ENCODE assay signal across 16 cellular contexts in genomic region chr18:7877609-7878008, GRCh38.
DNase-seq lines count a peak whose midpoint lies in the region; ATAC-seq, FAIRE-seq and TF ChIP-seq lines count a peak whose summit lies in the region.
"Had no signal": no experiment of that assay in that cellular context is flagged by ENCODE, and none has a peak within 500 bp of the region (broad histone marks: within the 10 kb centered on the region; RNA-seq: fewer than 3 reads in every experiment).

No MANE protein-coding gene starts in this region.

- H3K27ac ChIP-seq in VCaP, result peak overlapping the region; percentile 52
- H3K27ac ChIP-seq in kidney (ENCODE audit: low read depth in 2 of 2, low read length in 2 of 2), result peak overlapping the region; percentile 13 to 36
- H3K27ac ChIP-seq in gastrocnemius medialis, result peak overlapping the region; percentile 32 to 48 (median 38)
- no peak overlapping the region for H3K27ac ChIP-seq in A673 (ENCODE audit: low read depth, low read length, poor library complexity, severe bottlenecking)
- no peak overlapping the region for H3K27ac ChIP-seq in smooth muscle cell (ENCODE audit: low read depth)

- CTCF ChIA-PET in A673 (lab: Charles Lee), result no interaction called here

- H4K20me1 ChIP-seq in smooth muscle cell (ENCODE audit: low read depth), result peaks cover 28% of the 10 kb centered on the region

- in situ Hi-C loops in gastrocnemius medialis (cut with MboI; ENCODE audit: low sequenced_read_pairs in 4 of 4), result no loop called here

- peak; percentile 81 to 87 for ATAC-seq in gastrocnemius medialis

- H3K79me2 ChIP-seq in smooth muscle cell (ENCODE audit: low read depth), result peaks cover 26% of the 10 kb centered on the region

- intact Hi-C loops in kidney (cut with DNase I) (no loop called here), gastrocnemius medialis (cut with DNase I; ENCODE audit: low total_unique reads) (loop anchor here (10.0 kb wide), 1 partner anchor 267 kb away; no protein-coding TSS in a partner anchor), A673 (cut with micrococcal nuclease; ENCODE audit: unreplicated experiment) (no loop called here)

- H3K9ac ChIP-seq in kidney (ENCODE audit: low read length in 2 of 2) (no peak overlapping the region), smooth muscle cell (ENCODE audit: low read depth) (no peak overlapping the region)

- 62% methylated on average over 1 of the region's 1 CpG for WGBS in smooth muscle cell (ENCODE audit: low lambda C conversion rate)

- no peak overlapping the region for H3K4me2 ChIP-seq in smooth muscle cell

- H3K9me3 ChIP-seq in kidney (ENCODE audit: control insufficient read depth in 1 of 2, low read length in 2 of 2) (peaks cover 0 to 3% of the 10 kb centered on the region in 2 donors), gastrocnemius medialis (no peaks in the 10 kb centered on the region), A673 (ENCODE audit: low read depth, low read length, poor library complexity, severe bottlenecking) (peaks cover 10% of the 10 kb centered on the region), smooth muscle cell (replicated peaks; ENCODE audit: low read depth) (no peaks in the 10 kb centered on the region)
- H3K9me3 ChIP-seq: BE2C had no signal

- no peaks in the 10 kb centered on the region for H3F3A ChIP-seq in smooth muscle cell (ENCODE audit: low read depth)

- no peaks in the 10 kb centered on the region for H3K27me3 ChIP-seq in gastrocnemius medialis
- H3K27me3 ChIP-seq in A673 (replicated peaks; ENCODE audit: insufficient read depth, low read depth, low read length, poor library complexity), result no peaks in the 10 kb centered on the region
- H3K27me3 ChIP-seq in smooth muscle cell (ENCODE audit: low read depth), result no peaks in the 10 kb centered on the region
- H3K27me3 ChIP-seq: BE2C had no signal

- no TSS peak for BruUV-seq in A673 (replicated peaks; lab: Mats Ljungman, UMichigan)

- TF ChIP-seq POLR2A in gastrocnemius medialis (IDR thresholded peaks at IDR 0.05), result no peak

- H3K4me1 ChIP-seq in kidney (ENCODE audit: control insufficient read depth in 1 of 2, insufficient read depth in 1 of 2, low read depth in 1 of 2, low read length in 2 of 2) (peaks cover 0 to 15% of the 10 kb centered on the region in 2 donors), gastrocnemius medialis (peaks cover 46% of the 10 kb centered on the region in 2 donors), A673 (ENCODE audit: insufficient read depth, low read length, poor library complexity, severe bottlenecking) (no peaks in the 10 kb centered on the region), smooth muscle cell (ENCODE audit: low read depth) (peaks cover 11% of the 10 kb centered on the region)
- H3K4me1 ChIP-seq: BE2C had no signal

- DNase-seq in HCEC 1CT, result peak; percentile 6
- no peak for DNase-seq in kidney
- DNase-seq in gastrocnemius medialis, result no peak
- no peak for DNase-seq in A673 (ENCODE audit: low spot score)
- DNase-seq in smooth muscle cell (lab: John Stamatoyannopoulos, UW; ENCODE audit: unreplicated experiment), result no peak
- DNase-seq in nucleus accumbens (lab: John Stamatoyannopoulos, UW), result no peak
- DNase-seq: activated CD4-positive, alpha-beta T cell treated with anti-CD3 and anti-CD28 coated beads, Interleukin-2, amount 50 U/mL, for 48 hours; BE2C; DMS 273 treated with DMSO at 0.1 percent for 48 hours; H7; NCI-H187 treated with DMSO at 0.1 percent for 48 hours; NCI-H524 treated with DMSO at 0.1 percent for 48 hours; right cardiac atrium; stimulated activated CD4-positive, alpha-beta T cell treated with anti-CD3 and anti-CD28 coated beads, Interleukin-4, amount 100 ng/mL, for 1 hour; stimulated activated CD8-positive, alpha-beta memory T cell treated with anti-CD3 and anti-CD28 coated beads, Interleukin-4, amount 100 ng/mL, for 48 hours had no signal

- peak; percentile 33 for TF ChIP-seq CTCF in VCaP (conservative IDR thresholded peaks at IDR 0.05)
- TF ChIP-seq CTCF in kidney (IDR thresholded peaks at IDR 0.05; ENCODE audit: borderline replicate concordance, extremely low read depth, insufficient read depth), result no peak
- TF ChIP-seq CTCF in gastrocnemius medialis (IDR thresholded peaks at IDR 0.05 in 4 of 5, conservative IDR thresholded peaks at IDR 0.05 in 1 of 5), result no peak
- no peak for TF ChIP-seq CTCF in A673 (conservative IDR thresholded peaks at IDR 0.05; ENCODE audit: low read depth, low read length)
- no peak for TF ChIP-seq CTCF in smooth muscle cell (IDR thresholded peaks at IDR 0.05; ENCODE audit: borderline replicate concordance, insufficient read depth, poor library complexity, severe bottlenecking)

- POLR2A ChIA-PET in A673 (lab: Charles Lee; ENCODE audit: low non-redundant PET), result no interaction called here

- H3K4me3 ChIP-seq in kidney (ENCODE audit: low read length in 2 of 2) (no peak overlapping the region), gastrocnemius medialis (no peak overlapping the region), A673 (ENCODE audit: low read depth, low read length, poor library complexity, severe bottlenecking) (no peak overlapping the region), smooth muscle cell (no peak overlapping the region)

- H3K36me3 ChIP-seq in kidney (ENCODE audit: control insufficient read depth in 1 of 2, insufficient read depth in 2 of 2, low read length in 2 of 2), result no peaks in the 10 kb centered on the region
- H3K36me3 ChIP-seq in gastrocnemius medialis, result no peaks in the 10 kb centered on the region
- H3K36me3 ChIP-seq in A673 (ENCODE audit: insufficient read depth, low read length, poor library complexity, severe bottlenecking), result no peaks in the 10 kb centered on the region
- no peaks in the 10 kb centered on the region for H3K36me3 ChIP-seq in smooth muscle cell (ENCODE audit: low read depth)
- H3K36me3 ChIP-seq: BE2C had no signal

- no peak overlapping the region for H2AFZ ChIP-seq in smooth muscle cell (ENCODE audit: low read depth)

- no peak for FAIRE-seq in kidney (lab: Jason Lieb, UNC)

Comparison
In these comparisons a context has a peak if more than half of its experiments do, and no peak if none do; other contexts are left out.
1. H3K27ac ChIP-seq: peak in VCaP (single experiment), kidney (2 of 2) and gastrocnemius medialis (4 of 4); none in A673 (single experiment) and smooth muscle cell (single experiment).